In genomic region chr16:24010440-24011089, GRCh38 we compare ENCODE assay signal across 8 cellular contexts.
DNase-seq lines count a peak whose midpoint lies in the region; ATAC-seq, FAIRE-seq and TF ChIP-seq lines count a peak whose summit lies in the region.

No MANE protein-coding gene starts in this region.

- H4K20me1 ChIP-seq in PC-3 (ENCODE audit: low read length) = no peaks in the 10 kb centered on the region

- FAIRE-seq in HTR-8/SVneo (lab: Jason Lieb, UNC) = no peak

- TF ChIP-seq CTCF in PC-3 (conservative IDR thresholded peaks at IDR 0.05; ENCODE audit: low read depth, low read length) = peak; percentile 73
- peak; percentile 76 for TF ChIP-seq CTCF in fibroblast of pulmonary artery (IDR thresholded peaks at IDR 0.05; ENCODE audit: low read length, missing control alignments)
- peak; percentile 74 for TF ChIP-seq CTCF in neutrophil (IDR thresholded peaks at IDR 0.05)

- no peak overlapping the region for H3K4me3 ChIP-seq in PC-3 (ENCODE audit: low read length)
- no peak overlapping the region for H3K4me3 ChIP-seq in fibroblast of pulmonary artery (replicated peaks; ENCODE audit: low read depth, low read length)
- H3K4me3 ChIP-seq in neutrophil (ENCODE audit: low read depth in 1 of 2, low read length in 1 of 2) = no peak overlapping the region

- H3K9me3 ChIP-seq in PC-3 (ENCODE audit: low read length) (no peaks in the 10 kb centered on the region), neutrophil (no peaks in the 10 kb centered on the region)

- POLR2A ChIA-PET in PC-3 (lab: Charles Lee; ENCODE audit: unreplicated experiment) = no interaction called here

- H3K9me2 ChIP-seq in PC-3 (replicated peaks; ENCODE audit: low read length) = no peaks in the 10 kb centered on the region

- no peaks in the 10 kb centered on the region for H3K79me2 ChIP-seq in PC-3 (ENCODE audit: low read length)

- ATAC-seq in PC-3 = peak; percentile 59
- ATAC-seq in HG02588 (IDR thresholded peaks at IDR 0.05; ENCODE audit: unreplicated experiment) = no peak

- H3K27ac ChIP-seq in PC-3 (ENCODE audit: low read length) (no peak overlapping the region), neutrophil (no peak overlapping the region)

- H3K36me3 ChIP-seq in PC-3 (ENCODE audit: low read depth, low read length) = no peaks in the 10 kb centered on the region; the same call in 1 of the 2 replicates
- peaks cover 27% of the 10 kb centered on the region for H3K36me3 ChIP-seq in neutrophil

- BruUV-seq in PC-3 (replicated peaks; lab: Mats Ljungman, UMichigan) = no TSS peak

- intact Hi-C loops in PC-3 (cut with micrococcal nuclease) = loop anchor here (5.0 kb wide), 1 partner anchor 273 kb away; no protein-coding TSS in a partner anchor

- H3K9ac ChIP-seq in PC-3 (ENCODE audit: low read length) = no peak overlapping the region

- CTCF ChIA-PET in PC-3 (lab: Charles Lee) = interaction anchor here (0.5 to 0.7 kb wide), 4 partner anchors 133 to 333 kb away, joined by 3 read pairs; no protein-coding TSS in a partner anchor

- H2AFZ ChIP-seq in PC-3 (ENCODE audit: low read length) = no peak overlapping the region

- no peaks in the 10 kb centered on the region for H3F3A ChIP-seq in PC-3 (ENCODE audit: low read length, unreplicated experiment)

- no peak overlapping the region for H3K4me2 ChIP-seq in PC-3 (ENCODE audit: low read length)

- H3K4me1 ChIP-seq in PC-3 (ENCODE audit: insufficient read depth, low read length) = no peaks in the 10 kb centered on the region
- peaks cover 30 to 38% of the 10 kb centered on the region in 2 experiments for H3K4me1 ChIP-seq in neutrophil (ENCODE audit: control insufficient read depth in 1 of 2, insufficient read depth in 1 of 2, low read depth in 1 of 2, low read length in 1 of 2)

- DNase-seq in DMS153 (lab: John Stamatoyannopoulos, UW) (peak; percentile 67), HTR-8/SVneo (ENCODE audit: insufficient read length, low spot score) (peak; percentile 48), PC-3 (peak; percentile 70), fibroblast of pulmonary artery (ENCODE audit: low read depth) (peak; percentile 76), stromal cell of bone marrow (ENCODE audit: low read depth) (peak; percentile 25)
- peak; percentile 83 for DNase-seq in activated T-cell treated with anti-CD3 and anti-CD28 coated beads, Interleukin-2, amount 50 U/mL, for 48 hours

- H3K27me3 ChIP-seq in PC-3 (ENCODE audit: low read length) (peaks cover 18% of the 10 kb centered on the region; the same call in 1 of the 2 replicates), neutrophil (no peaks in the 10 kb centered on the region)

Comparison
In these comparisons a context has a peak if more than half of its experiments do, and no peak if none do; other contexts are left out.
1. DNase-seq: peak in every context shown above with its lines; median percentile 83 in activated T-cell treated with anti-CD3 and anti-CD28 coated beads, Interleukin-2, amount 50 U/mL, for 48 hours; 76 in fibroblast of pulmonary artery; 70 in PC-3; 67 in DMS153; 48 in HTR-8/SVneo; 25 in stromal cell of bone marrow.